ENCODE assay signal across 14 cellular contexts in genomic region chr2:38167968-38168350, GRCh38.
DNase-seq lines count a peak whose midpoint lies in the region; TF ChIP-seq lines count a peak whose summit lies in the region.
"Had no signal": no experiment of that assay in that cellular context is flagged by ENCODE, and none has a peak within 500 bp of the region (broad histone marks: within the 10 kb centered on the region; RNA-seq: fewer than 3 reads in every experiment).

No MANE protein-coding gene starts in this region.

- H3K79me2 ChIP-seq in mammary epithelial cell (ENCODE audit: insufficient read depth, low read length), result no peaks in the 10 kb centered on the region

- CTCF ChIA-PET in mammary epithelial cell (lab: Charles Lee; ENCODE audit: low non-redundant PET), result no interaction called here

- no peaks in the 10 kb centered on the region for H3K9me3 ChIP-seq in mammary epithelial cell (replicated peaks; ENCODE audit: insufficient read depth, low read length)
- H3K9me3 ChIP-seq in spleen, result peaks cover 0 to 6% (median 0%) of the 10 kb centered on the region in 8 donors
- no peaks in the 10 kb centered on the region for H3K9me3 ChIP-seq in vagina
- H3K9me3 ChIP-seq in effector memory CD4-positive, alpha-beta T cell (ENCODE audit: control insufficient read depth, low read length), result no peaks in the 10 kb centered on the region

- H3K27ac ChIP-seq in mammary epithelial cell (ENCODE audit: insufficient read depth, low read depth, low read length) (peak overlapping the region; percentile 79), spleen (peak overlapping the region in 5 of 8 donors; percentile 30 to 62 (median 44)), vagina (peak overlapping the region; percentile 30)
- no peak overlapping the region for H3K27ac ChIP-seq in effector memory CD4-positive, alpha-beta T cell (ENCODE audit: insufficient read depth, low read length, poor library complexity, severe bottlenecking)

- no peaks in the 10 kb centered on the region for H3K27me3 ChIP-seq in mammary epithelial cell (ENCODE audit: insufficient read depth, low read length)
- H3K27me3 ChIP-seq in spleen (replicated peaks in 1 of 7), result no peaks in the 10 kb centered on the region
- no peaks in the 10 kb centered on the region for H3K27me3 ChIP-seq in vagina
- peaks cover 11% of the 10 kb centered on the region for H3K27me3 ChIP-seq in effector memory CD4-positive, alpha-beta T cell (replicated peaks; ENCODE audit: control insufficient read depth, insufficient read depth, low read length, poor library complexity, severe bottlenecking)

- BruUV-seq in mammary epithelial cell (replicated peaks; lab: Mats Ljungman, UMichigan), result no TSS peak

- WGBS in mammary epithelial cell (ENCODE audit: low coverage, missing lambda C conversion rate), result 77% methylated on average over 2 of the region's 2 CpGs
- WGBS in spleen, 5 donors, result 45 to 82% (median 58%) methylated on average over 2 of the region's 2 CpGs

- H4K20me1 ChIP-seq in mammary epithelial cell (ENCODE audit: insufficient read depth, low read length), result no peaks in the 10 kb centered on the region

- intact Hi-C loops in mammary epithelial cell (cut with micrococcal nuclease), result loop anchor here (2.0 kb wide), 2 partner anchors 53 to 107 kb away; no protein-coding TSS in a partner anchor
- intact Hi-C loops in spleen (cut with DNase I; ENCODE audit: low total_unique reads), result no loop called here
- intact Hi-C loops in vagina (cut with DNase I), result loop anchor here (1.0 to 10.0 kb wide), 2 partner anchors 53 to 92 kb away; partner anchors contain the start of gene CYP1B1

- H3K4me1 ChIP-seq in mammary epithelial cell (ENCODE audit: insufficient read depth, low read length) (peaks cover 20% of the 10 kb centered on the region), spleen (peaks cover 0 to 16% (median 0%) of the 10 kb centered on the region in 6 donors), vagina (peaks cover 17% of the 10 kb centered on the region)
- no peaks in the 10 kb centered on the region for H3K4me1 ChIP-seq in effector memory CD4-positive, alpha-beta T cell (ENCODE audit: control insufficient read depth, insufficient read depth, low read length, poor library complexity, severe bottlenecking)

- DNase-seq in mammary epithelial cell (no peak), left kidney (ENCODE audit: low read depth, low spot score) (peak; percentile 42), spleen (no peak), vagina (ENCODE audit: extremely low spot score in 2 of 2) (peak in 1 of 2 donors; percentile 90), D341Med (ENCODE audit: low spot score) (no peak), ACHN (no peak), NCI-H187 treated with DMSO at 0.1 percent for 48 hours (lab: John Stamatoyannopoulos, UW) (no peak)
- DNase-seq in effector memory CD4-positive, alpha-beta T cell, result no peak
- DNase-seq: COR-L47, KG1, NCI-H1436, NCI-H2029 treated with DMSO at 0.1 percent for 48 hours, NCI-H2171, NCI-H69 had no signal

- TF ChIP-seq CTCF in mammary epithelial cell (conservative IDR thresholded peaks at IDR 0.05 in 1 of 2, IDR thresholded peaks at IDR 0.05 in 1 of 2; ENCODE audit: extremely low read depth in 1 of 2, insufficient read depth in 1 of 2, low read depth in 1 of 2, low read length in 2 of 2), result no peak
- TF ChIP-seq CTCF in spleen (IDR thresholded peaks at IDR 0.05 in 8 of 11, conservative IDR thresholded peaks at IDR 0.05 in 3 of 11), result no peak
- TF ChIP-seq CTCF in vagina (IDR thresholded peaks at IDR 0.05), result no peak

- in situ Hi-C loops in mammary epithelial cell (cut with MboI; ENCODE audit: low sequenced_read_pairs in 2 of 2), result no loop called here
- in situ Hi-C loops in ACHN (cut with HindIII; ENCODE audit: low pct_ligation_motif_present, low pct_unique_long_range_greater_than_20kb, low sequenced_read_pairs), result no loop called here

- TF ChIP-seq POLR2A in spleen (IDR thresholded peaks at IDR 0.05) (no peak), vagina (IDR thresholded peaks at IDR 0.05) (no peak)

- H2AFZ ChIP-seq in mammary epithelial cell (ENCODE audit: low read depth, low read length), result peak overlapping the region; percentile 18

- dilution Hi-C loops in mammary epithelial cell (cut with HindIII; ENCODE audit: low sequenced_read_pairs), result loop anchor here (5.0 kb wide), 1 partner anchor 91 kb away; the partner anchor contains the start of gene CYP1B1

- H3K4me2 ChIP-seq in mammary epithelial cell (ENCODE audit: insufficient read depth, low read depth, low read length), result peak overlapping the region; percentile 65

- H3K4me3 ChIP-seq in mammary epithelial cell (replicated peaks in 1 of 3; ENCODE audit: insufficient read depth in 1 of 3, low read depth in 2 of 3, low read length in 3 of 3) (no peak overlapping the region), spleen (no peak overlapping the region), vagina (no peak overlapping the region)
- no peak overlapping the region for H3K4me3 ChIP-seq in effector memory CD4-positive, alpha-beta T cell (ENCODE audit: insufficient read depth, low read depth, low read length, poor library complexity, severe bottlenecking)

- no peaks in the 10 kb centered on the region for H3K36me3 ChIP-seq in mammary epithelial cell (ENCODE audit: insufficient read depth, low read length)
- H3K36me3 ChIP-seq in spleen, result no peaks in the 10 kb centered on the region
- H3K36me3 ChIP-seq in vagina, result no peaks in the 10 kb centered on the region
- H3K36me3 ChIP-seq in effector memory CD4-positive, alpha-beta T cell (ENCODE audit: control insufficient read depth, insufficient read depth, low read length), result no peaks in the 10 kb centered on the region

- peak overlapping the region; percentile 37 for H3K9ac ChIP-seq in mammary epithelial cell (ENCODE audit: insufficient read depth, low read length)
